Comparison of ENCODE assay signal across 1 cellular context in the genomic region with DNA sequence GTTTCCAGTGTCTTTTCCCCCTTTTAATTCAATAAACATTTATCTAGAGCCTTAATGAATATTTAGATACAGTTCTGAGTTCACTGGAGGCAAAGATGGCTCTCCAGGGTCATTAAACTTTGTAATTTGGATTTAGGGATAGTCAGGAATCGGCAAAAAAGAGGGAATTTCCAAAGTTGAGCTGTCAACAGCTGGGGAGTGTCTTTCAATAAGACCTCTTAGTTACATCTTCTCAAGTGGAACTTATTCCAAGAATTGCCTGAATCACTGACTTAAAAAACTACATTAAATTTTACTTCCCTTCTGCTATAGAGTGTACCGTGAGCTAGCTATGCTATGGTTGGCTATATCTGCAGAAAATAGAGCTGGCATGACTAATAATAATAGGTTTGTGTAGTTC.
TF ChIP-seq lines count a peak whose summit lies in the region.

No MANE protein-coding gene starts in this region.

TF ChIP-seq in GM12878, 131 proteins besides CTCF, POLR2A, EP300 and RAD21 (continued from another document):
- TF ChIP-seq, protein P1, sequence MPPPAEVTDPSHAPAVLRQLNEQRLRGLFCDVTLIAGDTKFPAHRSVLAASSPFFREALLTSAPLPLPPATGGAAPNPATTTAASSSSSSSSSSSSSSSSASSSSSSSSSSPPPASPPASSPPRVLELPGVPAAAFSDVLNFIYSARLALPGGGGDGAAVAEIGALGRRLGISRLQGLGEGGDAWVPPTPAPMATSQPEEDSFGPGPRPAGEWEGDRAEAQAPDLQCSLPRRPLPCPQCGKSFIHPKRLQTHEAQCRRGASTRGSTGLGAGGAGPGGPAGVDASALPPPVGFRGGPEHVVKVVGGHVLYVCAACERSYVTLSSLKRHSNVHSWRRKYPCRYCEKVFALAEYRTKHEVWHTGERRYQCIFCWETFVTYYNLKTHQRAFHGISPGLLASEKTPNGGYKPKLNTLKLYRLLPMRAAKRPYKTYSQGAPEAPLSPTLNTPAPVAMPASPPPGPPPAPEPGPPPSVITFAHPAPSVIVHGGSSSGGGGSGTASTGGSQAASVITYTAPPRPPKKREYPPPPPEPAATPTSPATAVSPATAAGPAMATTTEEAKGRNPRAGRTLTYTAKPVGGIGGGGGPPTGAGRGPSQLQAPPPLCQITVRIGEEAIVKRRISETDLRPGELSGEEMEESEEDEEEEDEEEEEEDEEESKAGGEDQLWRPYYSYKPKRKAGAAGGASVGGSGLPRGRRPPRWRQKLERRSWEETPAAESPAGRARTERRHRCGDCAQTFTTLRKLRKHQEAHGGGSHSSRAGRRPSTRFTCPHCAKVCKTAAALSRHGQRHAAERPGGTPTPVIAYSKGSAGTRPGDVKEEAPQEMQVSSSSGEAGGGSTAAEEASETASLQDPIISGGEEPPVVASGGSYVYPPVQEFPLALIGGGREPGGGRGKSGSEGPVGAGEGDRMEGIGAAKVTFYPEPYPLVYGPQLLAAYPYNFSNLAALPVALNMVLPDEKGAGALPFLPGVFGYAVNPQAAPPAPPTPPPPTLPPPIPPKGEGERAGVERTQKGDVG (CRISPR knock-in tag; IDR thresholded peaks at IDR 0.05) = no peak
- TF ChIP-seq, protein P2, sequence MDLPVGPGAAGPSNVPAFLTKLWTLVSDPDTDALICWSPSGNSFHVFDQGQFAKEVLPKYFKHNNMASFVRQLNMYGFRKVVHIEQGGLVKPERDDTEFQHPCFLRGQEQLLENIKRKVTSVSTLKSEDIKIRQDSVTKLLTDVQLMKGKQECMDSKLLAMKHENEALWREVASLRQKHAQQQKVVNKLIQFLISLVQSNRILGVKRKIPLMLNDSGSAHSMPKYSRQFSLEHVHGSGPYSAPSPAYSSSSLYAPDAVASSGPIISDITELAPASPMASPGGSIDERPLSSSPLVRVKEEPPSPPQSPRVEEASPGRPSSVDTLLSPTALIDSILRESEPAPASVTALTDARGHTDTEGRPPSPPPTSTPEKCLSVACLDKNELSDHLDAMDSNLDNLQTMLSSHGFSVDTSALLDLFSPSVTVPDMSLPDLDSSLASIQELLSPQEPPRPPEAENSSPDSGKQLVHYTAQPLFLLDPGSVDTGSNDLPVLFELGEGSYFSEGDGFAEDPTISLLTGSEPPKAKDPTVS (IDR thresholded peaks at IDR 0.05; ENCODE audit: low read depth, low read length) = no peak
- 0 out of 2 replicates have a peak, but pooled peaks have one; percentile 11 for TF ChIP-seq MTA3 (IDR thresholded peaks at IDR 0.05; ENCODE audit: borderline replicate concordance, low read length)
